32 cellular contexts compared by ENCODE assay signal in the genomic region with DNA sequence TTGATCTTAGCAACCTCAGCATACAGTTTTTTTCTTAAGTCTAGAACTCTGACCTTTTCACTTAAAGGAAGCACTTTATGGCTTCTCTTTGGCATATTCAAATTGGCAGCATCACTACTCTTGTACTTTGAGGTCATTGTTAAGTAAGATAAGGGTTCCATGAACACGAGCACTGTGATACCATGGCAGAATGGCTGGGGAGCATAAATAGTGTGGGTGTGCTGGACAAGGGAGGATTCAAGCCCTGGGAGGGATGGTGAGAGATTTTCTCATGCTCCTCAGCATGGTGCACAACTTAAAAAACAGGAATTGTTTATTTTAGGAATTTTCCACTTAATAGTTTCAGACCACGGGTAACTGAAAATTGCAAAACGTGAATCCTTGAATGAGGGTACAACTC.
DNase-seq lines count a peak whose midpoint lies in the region; ATAC-seq, FAIRE-seq and TF ChIP-seq lines count a peak whose summit lies in the region.
"Had no signal": no experiment of that assay in that cellular context is flagged by ENCODE, and none has a peak within 500 bp of the region (broad histone marks: within the 10 kb centered on the region; RNA-seq: fewer than 3 reads in every experiment).

No MANE protein-coding gene starts in this region.

- H3F3A ChIP-seq in GM23338 (replicated peaks; ENCODE audit: low read depth): no peaks in the 10 kb centered on the region

- H3K4me1 Mint-ChIP-seq in GM23338 (peaks cover 39% of the 10 kb centered on the region), nephron (peaks cover 14% of the 10 kb centered on the region)
- H3K4me1 Mint-ChIP-seq: activated CD4-positive, alpha-beta T cell treated with anti-CD3 and anti-CD28 coated beads for 36 hours; activated naive CD4-positive, alpha-beta T cell treated with anti-CD3 and anti-CD28 coated beads, Interleukin-2, amount 50 U/mL, for 24 hours had no signal

- TF ChIP-seq POLR2A in adrenal gland (IDR thresholded peaks at IDR 0.05): no peak

- H3K4me3 Mint-ChIP-seq in GM23338 (no peak overlapping the region), nephron (no peak overlapping the region)
- H3K4me3 Mint-ChIP-seq: activated CD4-positive, alpha-beta T cell treated with anti-CD3 and anti-CD28 coated beads for 36 hours; activated CD8-positive, alpha-beta T cell treated with anti-CD3 and anti-CD28 coated beads, Interleukin-2, amount 10 ng/mL, durations not matched to agents 7 days and 5 days; activated naive CD4-positive, alpha-beta T cell treated with anti-CD3 and anti-CD28 coated beads, Interleukin-2, amount 50 U/mL, for 24 hours had no signal

- no peak for FAIRE-seq in frontal cortex (lab: Jason Lieb, UNC)
- FAIRE-seq: endometrium, pancreas, RCC 7860 had no signal

- H3K4me2 ChIP-seq in GM23338: no peak overlapping the region
- H3K4me2 ChIP-seq: hepatocyte had no signal

- H3K27ac ChIP-seq in C4-2B: peak overlapping the region; percentile 27
- H3K27ac ChIP-seq in GM23338 (ENCODE audit: low read depth): no peak overlapping the region
- H3K27ac ChIP-seq in adrenal gland: peak overlapping the region; percentile 17 to 81 (median 65)
- H3K27ac ChIP-seq: esophagus squamous epithelium, foreskin keratinocyte, hepatocyte, pancreas, SJCRH30, thyroid gland, uterus had no signal

- TF ChIP-seq CTCF in C4-2B (conservative IDR thresholded peaks at IDR 0.05) (no peak), GM23338 (conservative IDR thresholded peaks at IDR 0.05; ENCODE audit: low read depth in 2 of 2) (no peak), adrenal gland (IDR thresholded peaks at IDR 0.05) (no peak), nephron (IDR thresholded peaks at IDR 0.05; ENCODE audit: unreplicated experiment in 3 of 3) (no peak)

- H3K36me3 ChIP-seq in GM23338 (ENCODE audit: insufficient read depth) (no peaks in the 10 kb centered on the region), adrenal gland (replicated peaks in 1 of 2) (no peaks in the 10 kb centered on the region)
- H3K36me3 ChIP-seq: esophagus squamous epithelium, pancreas, SJCRH30, thyroid gland, uterus had no signal

- H3K9me3 Mint-ChIP-seq in GM23338: no peaks in the 10 kb centered on the region
- H3K9me3 Mint-ChIP-seq in nephron: no peaks in the 10 kb centered on the region
- H3K9me3 Mint-ChIP-seq: activated naive CD4-positive, alpha-beta T cell treated with anti-CD3 and anti-CD28 coated beads, Interleukin-2, amount 50 U/mL, for 24 hours had no signal

- H3K79me2 ChIP-seq in GM23338 (replicated peaks; ENCODE audit: insufficient read depth): peaks cover 19% of the 10 kb centered on the region

- no peak for ATAC-seq in GM23338
- no peak for ATAC-seq in GM19397 (IDR thresholded peaks at IDR 0.05; ENCODE audit: unreplicated experiment)
- ATAC-seq: activated CD4-positive, alpha-beta T cell treated with anti-CD3 and anti-CD28 coated beads for 36 hours; activated CD8-positive, alpha-beta T cell treated with anti-CD3 and anti-CD28 coated beads, Interleukin-2, amount 10 ng/mL, durations not matched to agents 7 days and 5 days; foreskin keratinocyte had no signal

- intact Hi-C loops in adrenal gland (cut with DNase I): no loop called here

- H3K4me3 ChIP-seq in GM23338 (no peak overlapping the region), adrenal gland (no peak overlapping the region)
- H3K4me3 ChIP-seq: esophagus squamous epithelium, hepatocyte, pancreas, SJCRH30, thyroid gland, uterus had no signal

- H2AFZ ChIP-seq in GM23338: no peak overlapping the region
- H2AFZ ChIP-seq: hepatocyte had no signal

- peaks cover 7% of the 10 kb centered on the region for H4K20me1 ChIP-seq in GM23338 (replicated peaks; ENCODE audit: insufficient read depth)

- H3K27ac Mint-ChIP-seq in GM23338: peak overlapping the region; percentile 15; the same call in 1 of the 2 replicates
- peak overlapping the region in 2 of 3 experiments; percentile 17 to 79 for H3K27ac Mint-ChIP-seq in nephron
- H3K27ac Mint-ChIP-seq: activated CD4-positive, alpha-beta T cell treated with anti-CD3 and anti-CD28 coated beads for 36 hours; activated CD8-positive, alpha-beta T cell treated with anti-CD3 and anti-CD28 coated beads, Interleukin-2, amount 10 ng/mL, durations not matched to agents 7 days and 5 days had no signal

- H3K9me3 ChIP-seq in adrenal gland (replicated peaks in 1 of 3): no peaks in the 10 kb centered on the region
- H3K9me3 ChIP-seq: esophagus squamous epithelium, pancreas, SJCRH30, thyroid gland, uterus had no signal

- H3K36me3 Mint-ChIP-seq in GM23338 (ENCODE audit: low read depth) (no peaks in the 10 kb centered on the region), nephron (ENCODE audit: low read depth) (peaks cover 20% of the 10 kb centered on the region)

- 30 to 48% (median 36%) methylated on average over 3 of the region's 3 CpGs for WGBS in adrenal gland, 4 donors

- H3K27me3 Mint-ChIP-seq in GM23338 (ENCODE audit: insufficient read depth, low read depth, poor library complexity) (peaks cover 2% of the 10 kb centered on the region), nephron (ENCODE audit: low read depth) (no peaks in the 10 kb centered on the region)
- H3K27me3 Mint-ChIP-seq: activated CD4-positive, alpha-beta T cell treated with anti-CD3 and anti-CD28 coated beads for 36 hours; activated naive CD4-positive, alpha-beta T cell treated with anti-CD3 and anti-CD28 coated beads, Interleukin-2, amount 50 U/mL, for 24 hours had no signal

- no peaks in the 10 kb centered on the region for H3K9me2 ChIP-seq in GM23338 (ENCODE audit: insufficient read depth)

- 0 out of 2 replicates have a peak, but pooled peaks cover 4% of the 10 kb centered on the region for H3K4me1 ChIP-seq in GM23338 (ENCODE audit: insufficient read depth)
- H3K4me1 ChIP-seq in adrenal gland (replicated peaks in 1 of 2): peaks cover 21 to 42% of the 10 kb centered on the region in 2 donors
- H3K4me1 ChIP-seq: SJCRH30, uterus had no signal

- DNase-seq in GM23338 (ENCODE audit: low spot score) (no peak), adrenal gland (no peak), NCI-H2107 treated with DMSO at 0.1 percent for 48 hours (lab: John Stamatoyannopoulos, UW; ENCODE audit: unreplicated experiment) (no peak), frontal cortex (ENCODE audit: low spot score in 2 of 2) (no peak)
- DNase-seq: activated CD4-positive, alpha-beta T cell treated with anti-CD3 and anti-CD28 coated beads for 36 hours; activated CD8-positive, alpha-beta T cell treated with anti-CD3 and anti-CD28 coated beads, Interleukin-2, amount 10 ng/mL, durations not matched to agents 7 days and 5 days; amygdala; central memory CD4-positive, alpha-beta T cell; COR-L47; esophagus squamous epithelium; foreskin keratinocyte; GDM1; GOT3; IMR-90; mammary epithelial cell; NCI-H146; NCI-H345; NCI-H69; SJCRH30; stimulated activated CD4-positive, alpha-beta T cell treated with anti-CD3 and anti-CD28 coated beads, Interleukin-12 subunit alpha, Interleukin-12 subunit beta, amount 100 ng/mL, for 4 hours; stimulated activated CD4-positive, alpha-beta T cell treated with anti-CD3 and anti-CD28 coated beads, Interleukin-4, amount 100 ng/mL, for 1 hour; T-helper 9 cell; thyroid gland; uterus had no signal

- H3K27me3 ChIP-seq in GM23338 (ENCODE audit: insufficient read depth): no peaks in the 10 kb centered on the region
- H3K27me3 ChIP-seq in adrenal gland: no peaks in the 10 kb centered on the region
- H3K27me3 ChIP-seq: esophagus squamous epithelium, foreskin keratinocyte, hepatocyte, pancreas, SJCRH30, thyroid gland, uterus had no signal

TF ChIP-seq in GM23338, 12 proteins besides CTCF, POLR2A, EP300 and RAD21 (continues in another document):
- TF ChIP-seq, protein P1, sequence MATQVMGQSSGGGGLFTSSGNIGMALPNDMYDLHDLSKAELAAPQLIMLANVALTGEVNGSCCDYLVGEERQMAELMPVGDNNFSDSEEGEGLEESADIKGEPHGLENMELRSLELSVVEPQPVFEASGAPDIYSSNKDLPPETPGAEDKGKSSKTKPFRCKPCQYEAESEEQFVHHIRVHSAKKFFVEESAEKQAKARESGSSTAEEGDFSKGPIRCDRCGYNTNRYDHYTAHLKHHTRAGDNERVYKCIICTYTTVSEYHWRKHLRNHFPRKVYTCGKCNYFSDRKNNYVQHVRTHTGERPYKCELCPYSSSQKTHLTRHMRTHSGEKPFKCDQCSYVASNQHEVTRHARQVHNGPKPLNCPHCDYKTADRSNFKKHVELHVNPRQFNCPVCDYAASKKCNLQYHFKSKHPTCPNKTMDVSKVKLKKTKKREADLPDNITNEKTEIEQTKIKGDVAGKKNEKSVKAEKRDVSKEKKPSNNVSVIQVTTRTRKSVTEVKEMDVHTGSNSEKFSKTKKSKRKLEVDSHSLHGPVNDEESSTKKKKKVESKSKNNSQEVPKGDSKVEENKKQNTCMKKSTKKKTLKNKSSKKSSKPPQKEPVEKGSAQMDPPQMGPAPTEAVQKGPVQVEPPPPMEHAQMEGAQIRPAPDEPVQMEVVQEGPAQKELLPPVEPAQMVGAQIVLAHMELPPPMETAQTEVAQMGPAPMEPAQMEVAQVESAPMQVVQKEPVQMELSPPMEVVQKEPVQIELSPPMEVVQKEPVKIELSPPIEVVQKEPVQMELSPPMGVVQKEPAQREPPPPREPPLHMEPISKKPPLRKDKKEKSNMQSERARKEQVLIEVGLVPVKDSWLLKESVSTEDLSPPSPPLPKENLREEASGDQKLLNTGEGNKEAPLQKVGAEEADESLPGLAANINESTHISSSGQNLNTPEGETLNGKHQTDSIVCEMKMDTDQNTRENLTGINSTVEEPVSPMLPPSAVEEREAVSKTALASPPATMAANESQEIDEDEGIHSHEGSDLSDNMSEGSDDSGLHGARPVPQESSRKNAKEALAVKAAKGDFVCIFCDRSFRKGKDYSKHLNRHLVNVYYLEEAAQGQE (IDR thresholded peaks at IDR 0.05; ENCODE audit: unreplicated experiment): no peak
- TF ChIP-seq, protein P2, sequence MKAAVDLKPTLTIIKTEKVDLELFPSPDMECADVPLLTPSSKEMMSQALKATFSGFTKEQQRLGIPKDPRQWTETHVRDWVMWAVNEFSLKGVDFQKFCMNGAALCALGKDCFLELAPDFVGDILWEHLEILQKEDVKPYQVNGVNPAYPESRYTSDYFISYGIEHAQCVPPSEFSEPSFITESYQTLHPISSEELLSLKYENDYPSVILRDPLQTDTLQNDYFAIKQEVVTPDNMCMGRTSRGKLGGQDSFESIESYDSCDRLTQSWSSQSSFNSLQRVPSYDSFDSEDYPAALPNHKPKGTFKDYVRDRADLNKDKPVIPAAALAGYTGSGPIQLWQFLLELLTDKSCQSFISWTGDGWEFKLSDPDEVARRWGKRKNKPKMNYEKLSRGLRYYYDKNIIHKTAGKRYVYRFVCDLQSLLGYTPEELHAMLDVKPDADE (IDR thresholded peaks at IDR 0.05): no peak
- TF ChIP-seq ZNF331 (CRISPR knock-in tag; IDR thresholded peaks at IDR 0.05; ENCODE audit: low read depth): no peak
